10 cellular contexts compared by ENCODE assay signal in genomic region chr7:47458057-47458456, GRCh38.
DNase-seq lines count a peak whose midpoint lies in the region; ATAC-seq and TF ChIP-seq lines count a peak whose summit lies in the region.
"Had no signal": no experiment of that assay in that cellular context is flagged by ENCODE, and none has a peak within 500 bp of the region (broad histone marks: within the 10 kb centered on the region; RNA-seq: fewer than 3 reads in every experiment).

No MANE protein-coding gene starts in this region.

- H3K27ac Mint-ChIP-seq in neural crest cell (ENCODE audit: unreplicated experiment), result peak overlapping the region; percentile 17
- no peak overlapping the region for H3K27ac Mint-ChIP-seq in stimulated activated naive CD8-positive, alpha-beta T cell treated with anti-CD3 and anti-CD28 coated beads, Interleukin-15, amount 100 ng/mL, for 72 hours
- H3K27ac Mint-ChIP-seq: CD8-positive, alpha-beta T cell had no signal

- peaks cover 2% of the 10 kb centered on the region for H3K79me2 ChIP-seq in fibroblast of lung (ENCODE audit: control insufficient read depth, insufficient read depth, low read length)

- H3K4me3 ChIP-seq in AG10803 (ENCODE audit: low read length) (no peak overlapping the region), fibroblast of lung (replicated peaks in 1 of 4; ENCODE audit: control extremely low read depth in 1 of 4, insufficient read depth in 1 of 4, low read depth in 3 of 4, low read length in 4 of 4) (no peak overlapping the region)

- ATAC-seq in stimulated activated naive CD8-positive, alpha-beta T cell treated with anti-CD3 and anti-CD28 coated beads, Interleukin-15, amount 100 ng/mL, for 72 hours, result no peak
- ATAC-seq: CD8-positive, alpha-beta T cell had no signal

- POLR2A ChIA-PET in HEK293T (lab: Yijun Ruan, JAX), result no interaction called here

- H3K9ac ChIP-seq in fibroblast of lung (ENCODE audit: insufficient read depth, low read length), result no peak overlapping the region

- no peaks in the 10 kb centered on the region for H4K20me1 ChIP-seq in fibroblast of lung (ENCODE audit: control insufficient read depth, extremely low read depth, insufficient read depth, low read length)

- H3K4me2 ChIP-seq in fibroblast of lung (ENCODE audit: extremely low read depth, insufficient read depth, low read length), result no peak overlapping the region

- no peaks in the 10 kb centered on the region for H3K36me3 Mint-ChIP-seq in neural crest cell (ENCODE audit: low read depth)
- H3K36me3 Mint-ChIP-seq: CD8-positive, alpha-beta T cell had no signal

- CTCF ChIA-PET in HEK293T (lab: Yijun Ruan, JAX), result interaction anchor here (0.6 kb wide), 1 partner anchor 22 kb away, joined by 3 read pairs; no protein-coding TSS in a partner anchor

- no peaks in the 10 kb centered on the region for H3K27me3 Mint-ChIP-seq in neural crest cell (ENCODE audit: low read depth)
- peaks cover 7% of the 10 kb centered on the region for H3K27me3 Mint-ChIP-seq in stimulated activated naive CD8-positive, alpha-beta T cell treated with anti-CD3 and anti-CD28 coated beads, Interleukin-15, amount 100 ng/mL, for 72 hours

- no peak overlapping the region for H2AFZ ChIP-seq in fibroblast of lung (ENCODE audit: low read length)

- peak; percentile 97 for DNase-seq in AG10803 (ENCODE audit: low read depth)
- DNase-seq in NCI-H1694 treated with DMSO at 0.1 percent for 48 hours (lab: John Stamatoyannopoulos, UW), result peak; percentile 5
- DNase-seq in fibroblast of lung (ENCODE audit: low read depth in 2 of 2), result peak; percentile 93 to 97
- DNase-seq in neural crest cell (ENCODE audit: low read depth, low spot score), result no peak
- no peak for DNase-seq in MV-4-11 (lab: John Stamatoyannopoulos, UW)
- DNase-seq in HEK293T (ENCODE audit: extremely low spot score), result no peak
- DNase-seq in LoVo (ENCODE audit: low spot score), result no peak
- no peak for DNase-seq in stimulated activated naive CD8-positive, alpha-beta T cell treated with anti-CD3 and anti-CD28 coated beads, Interleukin-15, amount 100 ng/mL, for 72 hours
- DNase-seq: CD8-positive, alpha-beta T cell; NCI-H2227 treated with DMSO at 0.1 percent for 48 hours had no signal

- TF ChIP-seq CTCF in AG10803 (conservative IDR thresholded peaks at IDR 0.05; ENCODE audit: low read length) (no peak), fibroblast of lung (conservative IDR thresholded peaks at IDR 0.05 in 1 of 2, IDR thresholded peaks at IDR 0.05 in 1 of 2; ENCODE audit: low read depth in 1 of 2, low read length in 2 of 2) (no peak), neural crest cell (conservative IDR thresholded peaks at IDR 0.05) (no peak)

- no peaks in the 10 kb centered on the region for H3K36me3 ChIP-seq in fibroblast of lung (ENCODE audit: control insufficient read depth, insufficient read depth, low read length)

- H3K27me3 ChIP-seq in fibroblast of lung (ENCODE audit: control insufficient read depth, insufficient read depth, low read length), result no peaks in the 10 kb centered on the region

- H3K4me1 ChIP-seq in fibroblast of lung (ENCODE audit: control insufficient read depth, extremely low read depth, insufficient read depth, low read length), result peaks cover 47% of the 10 kb centered on the region

- peaks cover 18% of the 10 kb centered on the region for H3K4me1 Mint-ChIP-seq in neural crest cell
- H3K4me1 Mint-ChIP-seq in stimulated activated naive CD8-positive, alpha-beta T cell treated with anti-CD3 and anti-CD28 coated beads, Interleukin-15, amount 100 ng/mL, for 72 hours, result no peaks in the 10 kb centered on the region

- H3K27ac ChIP-seq in fibroblast of lung (ENCODE audit: insufficient read depth, low read length), result peak overlapping the region; percentile 83

- no peak overlapping the region for H3K4me3 Mint-ChIP-seq in neural crest cell
- no peak overlapping the region for H3K4me3 Mint-ChIP-seq in stimulated activated naive CD8-positive, alpha-beta T cell treated with anti-CD3 and anti-CD28 coated beads, Interleukin-15, amount 100 ng/mL, for 72 hours
- H3K4me3 Mint-ChIP-seq: CD8-positive, alpha-beta T cell had no signal

- H3K9me3 Mint-ChIP-seq in neural crest cell, result no peaks in the 10 kb centered on the region
- no peaks in the 10 kb centered on the region for H3K9me3 Mint-ChIP-seq in stimulated activated naive CD8-positive, alpha-beta T cell treated with anti-CD3 and anti-CD28 coated beads, Interleukin-15, amount 100 ng/mL, for 72 hours
- H3K9me3 Mint-ChIP-seq: CD8-positive, alpha-beta T cell had no signal

- no peaks in the 10 kb centered on the region for H3K9me3 ChIP-seq in fibroblast of lung (ENCODE audit: control insufficient read depth, insufficient read depth, low read depth, low read length)

TF ChIP-seq in HEK293T, 16 proteins besides CTCF, POLR2A, EP300 and RAD21:
- no peak for TF ChIP-seq ZNF384 (IDR thresholded peaks at IDR 0.05)

Comparison
In these comparisons a context has a peak if more than half of its experiments do, and no peak if none do; other contexts are left out.
1. DNase-seq: peak in AG10803 (single experiment), NCI-H1694 treated with DMSO at 0.1 percent for 48 hours (single experiment) and fibroblast of lung (2 of 2); none in neural crest cell (single experiment), MV-4-11 (single experiment), HEK293T (single experiment), LoVo (single experiment) and stimulated activated naive CD8-positive, alpha-beta T cell treated with anti-CD3 and anti-CD28 coated beads, Interleukin-15, amount 100 ng/mL, for 72 hours (0 of 2).